In the genomic region with DNA sequence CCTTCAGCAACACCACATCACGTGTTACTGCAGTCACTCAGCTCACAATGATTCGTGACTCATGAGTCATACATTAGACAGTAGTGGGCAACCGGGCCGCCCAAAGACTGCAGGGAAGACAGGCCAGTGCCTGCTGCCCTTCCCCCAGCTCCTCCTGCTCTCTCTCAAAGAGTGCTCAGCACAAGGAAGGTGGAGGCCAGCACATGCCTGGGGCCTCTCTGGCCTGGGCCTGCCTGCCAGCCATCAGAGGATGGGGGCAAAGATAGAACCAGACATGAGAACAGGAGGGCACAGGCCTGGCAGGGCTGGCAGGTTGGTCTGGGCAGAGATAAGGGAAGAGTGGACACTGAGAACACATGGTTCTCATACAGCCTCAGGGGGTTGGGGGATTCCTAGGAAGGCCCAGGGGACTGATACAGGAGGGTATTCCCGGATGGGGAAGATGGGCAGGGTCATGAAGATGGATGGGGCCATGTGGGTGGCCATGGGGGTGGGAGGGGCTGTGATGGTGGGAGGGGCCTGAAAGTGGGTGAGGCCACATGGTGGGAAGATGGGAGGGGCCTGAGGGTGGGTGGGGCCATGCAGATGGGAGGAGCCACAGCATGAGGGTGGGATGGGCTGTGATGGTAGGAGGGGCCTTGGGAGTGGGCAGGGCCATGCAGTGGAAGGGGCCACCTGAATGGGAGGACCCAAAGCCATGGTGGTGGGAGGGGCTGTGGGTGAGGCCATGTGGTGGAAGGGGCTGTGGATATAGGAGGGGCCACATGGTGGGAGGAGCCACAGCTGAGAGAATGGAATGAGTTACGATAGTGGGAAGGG, we compare ENCODE assay signal across 8 cellular contexts. TPM values are rescaled to one million over a fixed set of nuclear protein-coding genes. Genes with fewer than 3 reads are reported as not detected.
A peak's percentile ranks its signal among the peaks of the same experiment; 100 is the strongest.
DNase-seq lines count a peak whose midpoint lies in the region; ATAC-seq and TF ChIP-seq lines count a peak whose summit lies in the region.

No MANE protein-coding gene starts in this region.

- no peaks in the 10 kb centered on the region for H3K4me1 Mint-ChIP-seq in CD4-positive, CD25-positive, alpha-beta regulatory T cell

- intact Hi-C loops in psoas muscle (cut with DNase I), result no loop called here

- H3K27me3 ChIP-seq in CD4-positive, CD25-positive, alpha-beta regulatory T cell (ENCODE audit: control insufficient read depth, insufficient read depth, low read length), result no peaks in the 10 kb centered on the region
- no peaks in the 10 kb centered on the region for H3K27me3 ChIP-seq in psoas muscle (ENCODE audit: insufficient read depth in 3 of 3, low read length in 2 of 3)

- no peak overlapping the region for H3K27ac Mint-ChIP-seq in CD4-positive, CD25-positive, alpha-beta regulatory T cell

- H3K36me3 ChIP-seq in CD4-positive, CD25-positive, alpha-beta regulatory T cell (ENCODE audit: control insufficient read depth, insufficient read depth, low read length), result no peaks in the 10 kb centered on the region
- H3K36me3 ChIP-seq in psoas muscle (ENCODE audit: insufficient read depth in 1 of 2, low read depth in 1 of 2), result peaks cover 0 to 15% of the 10 kb centered on the region in 2 donors

- no peaks in the 10 kb centered on the region for H3K27me3 Mint-ChIP-seq in CD4-positive, CD25-positive, alpha-beta regulatory T cell

- DNase-seq in CD4-positive, CD25-positive, alpha-beta regulatory T cell, result peak in 2 of 3 donors; percentile 13 to 23
- peak; percentile 88 for DNase-seq in SK-MEL-5 (ENCODE audit: low read depth, low spot score)
- peak; percentile 52 for DNase-seq in epithelial cell of proximal tubule (ENCODE audit: low read depth)
- DNase-seq in psoas muscle, result peak; percentile 32 to 49
- no peak for DNase-seq in retina
- no peak for DNase-seq in NCI-H128 (lab: John Stamatoyannopoulos, UW; ENCODE audit: unreplicated experiment)

- H3K36me3 Mint-ChIP-seq in CD4-positive, CD25-positive, alpha-beta regulatory T cell, result no peaks in the 10 kb centered on the region

- no peaks in the 10 kb centered on the region for H3K9me3 Mint-ChIP-seq in CD4-positive, CD25-positive, alpha-beta regulatory T cell

- H3K9me3 ChIP-seq in CD4-positive, CD25-positive, alpha-beta regulatory T cell (ENCODE audit: control insufficient read depth in 2 of 2, low read length in 2 of 2), result no peaks in the 10 kb centered on the region
- no peaks in the 10 kb centered on the region for H3K9me3 ChIP-seq in psoas muscle

- H3K4me3 Mint-ChIP-seq in CD4-positive, CD25-positive, alpha-beta regulatory T cell, result no peak overlapping the region

- no peaks in the 10 kb centered on the region for H3K4me1 ChIP-seq in CD4-positive, CD25-positive, alpha-beta regulatory T cell (ENCODE audit: control insufficient read depth, insufficient read depth, low read length, poor library complexity, severe bottlenecking)
- H3K4me1 ChIP-seq in psoas muscle, result no peaks in the 10 kb centered on the region

- H3K27ac ChIP-seq in CD4-positive, CD25-positive, alpha-beta regulatory T cell (ENCODE audit: insufficient read depth, low read length, poor library complexity, severe bottlenecking), result no peak overlapping the region
- no peak overlapping the region for H3K27ac ChIP-seq in psoas muscle

- peak; percentile 26 to 42 for ATAC-seq in CD4-positive, CD25-positive, alpha-beta regulatory T cell (ENCODE audit: low read depth in 2 of 2)
- peak; percentile 37 for ATAC-seq in GM19463 (IDR thresholded peaks at IDR 0.05; ENCODE audit: unreplicated experiment)
- peak; percentile 62 to 76 (median 71) for ATAC-seq in psoas muscle
- no peak for ATAC-seq in GM18517 (IDR thresholded peaks at IDR 0.05; ENCODE audit: unreplicated experiment)

- no peak overlapping the region for H3K4me3 ChIP-seq in CD4-positive, CD25-positive, alpha-beta regulatory T cell (ENCODE audit: low read depth, low read length)
- H3K4me3 ChIP-seq in epithelial cell of proximal tubule (ENCODE audit: low read depth, low read length), result no peak overlapping the region
- H3K4me3 ChIP-seq in psoas muscle, result no peak overlapping the region

- TF ChIP-seq CTCF in epithelial cell of proximal tubule (conservative IDR thresholded peaks at IDR 0.05; ENCODE audit: low read depth, low read length) (no peak), psoas muscle (IDR thresholded peaks at IDR 0.05) (no peak)

- in situ Hi-C loops in SK-MEL-5 (cut with HindIII; ENCODE audit: low pct_unique_long_range_greater_than_20kb, low sequenced_read_pairs), result no loop called here

- WGBS in psoas muscle, 3 donors, result 58 to 73% (median 69%) methylated on average over 6 of the region's 6 CpGs

RNA-seq across cellular contexts. Expression of a gene that starts 29.0 kb away (rescaled TPM):
- 16.4 TPM for total RNA-seq in CD4-positive, CD25-positive, alpha-beta regulatory T cell
- 10 to 100 TPM; 12.8 to 20.3 (median 18.7) TPM for polyA plus RNA-seq in CD4-positive, CD25-positive, alpha-beta regulatory T cell
- total RNA-seq in SK-MEL-5 (2014; rRNA removed; shearing (Covaris generic)), result 19.3 and 20.2 TPM in 2 replicates
- polyA plus RNA-seq in SK-MEL-5 (2015; cell fraction: cytosol; rRNA removed), result 29.2 and 32.7 TPM in 2 replicates
- 101 and 117 TPM in 2 replicates for polyA plus RNA-seq in SK-MEL-5 (2015; cell fraction: nucleus; rRNA removed)
- total RNA-seq in epithelial cell of proximal tubule (34.7 and 41.5 TPM in 2 replicates), psoas muscle (10 to 100 TPM in 1 of 4 donors, 1 to 10 TPM in 3; 6.3 to 13.3 (median 8.6) TPM)
- 10 to 100 TPM in 1 of 3 donors, 1 to 10 TPM in 2; 9.2 to 15.6 (median 9.5) TPM for polyA plus RNA-seq in psoas muscle

RNA-seq across cellular contexts. Expression of a gene that starts 37.7 kb away (rescaled TPM):
- 1.2 TPM for total RNA-seq in CD4-positive, CD25-positive, alpha-beta regulatory T cell
- not detected for polyA plus RNA-seq in CD4-positive, CD25-positive, alpha-beta regulatory T cell
- total RNA-seq in SK-MEL-5 (2014; rRNA removed; shearing (Covaris generic)), result 50.4 and 68.1 TPM in 2 replicates
- 66.6 and 75.1 TPM in 2 replicates for polyA plus RNA-seq in SK-MEL-5 (2015; cell fraction: cytosol; rRNA removed)
- 225 and 263 TPM in 2 replicates for polyA plus RNA-seq in SK-MEL-5 (2015; cell fraction: nucleus; rRNA removed)
- total RNA-seq in epithelial cell of proximal tubule (79.1 and 86.0 TPM in 2 replicates), psoas muscle (10 to 100 TPM in 1 of 4 donors, 1 to 10 TPM in 3; 6.3 to 17.8 (median 7.9) TPM)
- polyA plus RNA-seq in psoas muscle, result 1 to 10 TPM; 3.1 to 7.5 (median 4.3) TPM

Comparison
In these comparisons a context has a peak if more than half of its experiments do, and no peak if none do; other contexts are left out.
1. DNase-seq: peak in CD4-positive, CD25-positive, alpha-beta regulatory T cell (2 of 3), SK-MEL-5 (single experiment), epithelial cell of proximal tubule (single experiment) and psoas muscle (2 of 2); none in retina (single experiment) and NCI-H128 (single experiment).